Comparison of ENCODE assay signal across 26 cellular contexts in the genomic region with DNA sequence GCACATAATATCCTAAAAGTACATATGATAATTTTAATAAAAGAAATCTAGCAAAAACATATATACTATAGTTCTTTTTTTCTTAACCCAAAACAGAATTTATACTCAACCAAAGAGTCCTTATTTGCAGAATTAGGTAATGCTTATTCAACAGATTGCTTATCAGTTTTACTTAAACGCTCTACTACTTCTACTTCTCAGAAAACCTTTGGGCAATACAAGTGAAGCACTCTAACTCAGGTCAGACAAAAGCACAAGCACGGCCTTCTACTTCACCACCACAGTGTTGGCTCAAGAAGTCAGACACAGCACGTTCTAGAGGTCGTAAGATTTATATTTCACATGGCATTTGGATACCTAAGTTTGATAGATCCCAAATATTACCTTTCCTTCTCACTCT.
"Had no signal": no experiment of that assay in that cellular context is flagged by ENCODE, and none has a peak within 500 bp of the region (broad histone marks: within the 10 kb centered on the region; RNA-seq: fewer than 3 reads in every experiment).

No MANE protein-coding gene starts in this region.

- H3K9me3 ChIP-seq: heart right ventricle, mucosa of descending colon, testis, vagina had no signal

- H3K27me3 Mint-ChIP-seq: activated naive CD4-positive, alpha-beta T cell treated with anti-CD3 and anti-CD28 coated beads, Interleukin-2, amount 10 ng/mL, durations not matched to agents 7 days and 5 days; stimulated activated naive B cell treated with anti-CD40 and anti-IgM and Interleukin-4, amounts not matched to agents 10 μg/mL and 1 μg/mL and 100 μg/mL, for 72 hours had no signal

- H3K9me3 Mint-ChIP-seq: activated naive CD4-positive, alpha-beta T cell treated with anti-CD3 and anti-CD28 coated beads, Interleukin-2, amount 10 ng/mL, durations not matched to agents 7 days and 5 days; activated T-cell treated with anti-CD3 and anti-CD28 coated beads, Interleukin-2, amount 50 U/mL, for 4 hours; stimulated activated naive B cell treated with anti-CD40 and anti-IgM and Interleukin-4, amounts not matched to agents 10 μg/mL and 1 μg/mL and 100 μg/mL, for 72 hours had no signal

- ATAC-seq: activated T-cell treated with anti-CD3 and anti-CD28 coated beads, Interleukin-2, amount 50 U/mL, for 4 hours; heart right ventricle; left ventricle myocardium superior; mucosa of descending colon; stimulated activated naive B cell treated with anti-CD40 and anti-IgM and Interleukin-4, amounts not matched to agents 10 μg/mL and 1 μg/mL and 100 μg/mL, for 72 hours had no signal

- H3K27ac ChIP-seq: heart right ventricle, testis, vagina had no signal

- H3K27ac Mint-ChIP-seq: activated naive CD4-positive, alpha-beta T cell treated with anti-CD3 and anti-CD28 coated beads, Interleukin-2, amount 10 ng/mL, durations not matched to agents 7 days and 5 days; stimulated activated naive B cell treated with anti-CD40 and anti-IgM and Interleukin-4, amounts not matched to agents 10 μg/mL and 1 μg/mL and 100 μg/mL, for 72 hours had no signal

- H3K4me3 ChIP-seq: heart right ventricle, mucosa of descending colon, testis, vagina had no signal

- H3K4me3 Mint-ChIP-seq: activated naive CD4-positive, alpha-beta T cell treated with anti-CD3 and anti-CD28 coated beads, Interleukin-2, amount 10 ng/mL, durations not matched to agents 7 days and 5 days; activated T-cell treated with anti-CD3 and anti-CD28 coated beads, Interleukin-2, amount 50 U/mL, for 4 hours; stimulated activated naive B cell treated with anti-CD40 and anti-IgM and Interleukin-4, amounts not matched to agents 10 μg/mL and 1 μg/mL and 100 μg/mL, for 72 hours had no signal

- H3K27me3 ChIP-seq: heart right ventricle, testis, vagina had no signal

- DNase-seq: activated CD4-positive, alpha-beta T cell treated with anti-CD3 and anti-CD28 coated beads for 4 hours; activated CD4-positive, alpha-beta T cell treated with anti-CD3 and anti-CD28 coated beads, Interleukin-2, amount 50 U/mL, for 48 hours; activated CD4-positive, CD25-positive, alpha-beta regulatory T cell; activated CD8-positive, alpha-beta memory T cell treated with anti-CD3 and anti-CD28 coated beads, Interleukin-2, amount 50 U/mL, for 48 hours; activated effector memory CD4-positive, alpha-beta T cell treated with Interleukin-2 at 50 U/mL for 16 hours; activated naive CD4-positive, alpha-beta T cell treated with anti-CD3 and anti-CD28 coated beads, Interleukin-2, amount 10 ng/mL, durations not matched to agents 7 days and 5 days; activated T-cell treated with anti-CD3 and anti-CD28 coated beads, Interleukin-2, amount 50 U/mL, for 4 hours; amygdala; cortex of kidney; erythroblast; foreskin fibroblast; heart right ventricle; kidney glomerular epithelial cell; left ventricle myocardium superior; mesendoderm; mucosa of descending colon; occipital lobe; retina; stimulated activated CD4-positive, alpha-beta T cell treated with anti-CD3 and anti-CD28 coated beads, Interleukin-2, amount 100 ng/mL, for 48 hours; stimulated activated CD8-positive, alpha-beta memory T cell treated with anti-CD3 and anti-CD28 coated beads, Interleukin-4, amount 100 ng/mL, for 48 hours; stimulated activated naive B cell treated with anti-CD40 and anti-IgM and Interleukin-4, amounts not matched to agents 10 μg/mL and 1 μg/mL and 100 μg/mL, for 72 hours; T-helper 1 cell; T-helper 9 cell; testis; trophoblast cell had no signal

- H3K4me1 ChIP-seq: testis, vagina had no signal
